In the genomic region with DNA sequence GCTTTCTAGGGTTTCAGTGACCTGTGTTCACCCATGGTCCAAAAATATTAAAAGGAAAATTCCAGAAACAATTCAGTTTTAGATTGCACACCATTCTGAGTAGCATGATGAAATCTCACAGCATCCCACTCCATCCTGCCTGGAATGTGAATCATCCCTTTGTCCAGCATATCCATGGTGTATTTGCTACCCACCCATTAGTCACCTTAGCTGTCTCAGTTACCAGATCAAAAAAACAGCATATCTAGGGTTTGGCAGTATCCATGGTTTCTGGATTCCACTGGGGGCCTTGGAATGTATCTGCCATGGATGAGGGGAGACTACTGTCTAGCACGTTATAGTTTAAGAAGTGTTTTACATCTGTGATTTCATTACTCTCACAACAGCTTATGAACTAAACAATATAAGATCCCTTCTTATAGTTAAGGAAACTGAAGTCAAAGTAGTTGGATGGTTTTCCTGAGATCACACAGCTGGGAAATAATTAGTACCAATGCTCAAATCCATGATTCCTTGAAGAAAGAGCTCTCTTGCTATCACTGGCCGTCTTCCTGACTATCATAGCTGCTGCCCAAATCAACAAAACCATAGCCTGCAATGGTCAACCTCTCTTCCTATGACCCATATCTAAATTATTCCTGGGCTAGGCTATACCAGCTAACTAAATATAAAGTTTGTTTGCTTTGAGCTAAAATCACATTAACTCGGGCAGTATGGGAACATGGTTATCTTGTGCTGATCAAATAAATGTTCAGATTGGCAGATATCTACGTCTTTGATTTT, we compare ENCODE assay signal across 9 cellular contexts.
DNase-seq lines count a peak whose midpoint lies in the region; ATAC-seq and TF ChIP-seq lines count a peak whose summit lies in the region.
"Had no signal": no experiment of that assay in that cellular context is flagged by ENCODE, and none has a peak within 500 bp of the region (broad histone marks: within the 10 kb centered on the region; RNA-seq: fewer than 3 reads in every experiment).

No MANE protein-coding gene starts in this region.

- DNase-seq in GM23248 (peak; percentile 95), foreskin keratinocyte (peak; percentile 54 to 63), stromal cell of bone marrow (ENCODE audit: low read depth) (peak; percentile 69), SKM-1 treated with dmso at 0.1 percent for 144 hours (lab: John Stamatoyannopoulos, UW; ENCODE audit: unreplicated experiment) (no peak)
- DNase-seq in activated T-helper 1 cell treated with anti-CD3 and anti-CD28 coated beads, Interleukin-12 subunit alpha, Interleukin-12 subunit beta, Interleukin-2, Interleukin-4 antibody, amounts not matched to agents 30 ng/mL and 10 ng/mL and 1 ng/mL, durations not matched to agents 14 hours and 24 hours and 36 hours (ENCODE audit: low spot score), result no peak
- no peak for DNase-seq in activated CD4-positive, CD25-positive, alpha-beta regulatory T cell treated with anti-CD3 and anti-CD28 coated beads, Interleukin-2, amount 50 U/mL, for 72 hours
- DNase-seq: heart right ventricle had no signal

- peak overlapping the region; percentile 72 for H3K9ac ChIP-seq in GM23248

- WGBS in GM23248 (ENCODE audit: low coverage in 1 of 2, low lambda C conversion rate in 2 of 2, missing lambda C conversion rate in 2 of 2), 2 experiments, result 69 to 71% methylated on average over 4 of the region's 4 CpGs

- in situ Hi-C loops in GM23248 (cut with MboI), result loop anchor here (25.0 kb wide), 1 partner anchor 171 kb away; no protein-coding TSS in a partner anchor

- peaks cover 26% of the 10 kb centered on the region for H3K4me1 ChIP-seq in GM23248 (ENCODE audit: insufficient read depth)
- H3K4me1 ChIP-seq in foreskin keratinocyte, result peaks cover 14% of the 10 kb centered on the region

- H3K4me2 ChIP-seq in GM23248 (ENCODE audit: unreplicated experiment), result peak overlapping the region; percentile 47

- no peak overlapping the region for H3K4me3 Mint-ChIP-seq in activated T-helper 1 cell treated with anti-CD3 and anti-CD28 coated beads, Interleukin-12 subunit alpha, Interleukin-12 subunit beta, Interleukin-2, Interleukin-4 antibody, amounts not matched to agents 30 ng/mL and 10 ng/mL and 1 ng/mL, durations not matched to agents 14 hours and 24 hours and 36 hours

- H3K9me2 ChIP-seq in GM23248 (ENCODE audit: insufficient read depth), result no peaks in the 10 kb centered on the region

- H3K9me3 ChIP-seq in GM23248 (ENCODE audit: low read depth), result no peaks in the 10 kb centered on the region
- H3K9me3 ChIP-seq: heart right ventricle had no signal

- H3K79me2 ChIP-seq in GM23248 (ENCODE audit: insufficient read depth), result peaks cover 20% of the 10 kb centered on the region

- H4K20me1 ChIP-seq in GM23248 (ENCODE audit: insufficient read depth), result no peaks in the 10 kb centered on the region

- H3K27ac ChIP-seq in GM23248 (peak overlapping the region; percentile 96), foreskin keratinocyte (no peak overlapping the region)

- H3K36me3 ChIP-seq in GM23248 (ENCODE audit: low read depth), result peaks cover 25% of the 10 kb centered on the region; the same call in 1 of the 2 replicates

- intact Hi-C loops in activated T-helper 1 cell treated with anti-CD3 and anti-CD28 coated beads, Interleukin-12 subunit alpha, Interleukin-12 subunit beta, Interleukin-2, Interleukin-4 antibody, amounts not matched to agents 30 ng/mL and 10 ng/mL and 1 ng/mL, durations not matched to agents 14 hours and 24 hours and 36 hours (cut with micrococcal nuclease), result no loop called here

- peaks cover 83% of the 10 kb centered on the region for H3K36me3 Mint-ChIP-seq in activated T-helper 1 cell treated with anti-CD3 and anti-CD28 coated beads, Interleukin-12 subunit alpha, Interleukin-12 subunit beta, Interleukin-2, Interleukin-4 antibody, amounts not matched to agents 30 ng/mL and 10 ng/mL and 1 ng/mL, durations not matched to agents 14 hours and 24 hours and 36 hours (ENCODE audit: low read depth)

- H3K4me3 ChIP-seq in GM23248, result no peak overlapping the region
- H3K4me3 ChIP-seq: heart right ventricle had no signal

- peak overlapping the region; percentile 96 for H3K27ac Mint-ChIP-seq in activated T-helper 1 cell treated with anti-CD3 and anti-CD28 coated beads, Interleukin-12 subunit alpha, Interleukin-12 subunit beta, Interleukin-2, Interleukin-4 antibody, amounts not matched to agents 30 ng/mL and 10 ng/mL and 1 ng/mL, durations not matched to agents 14 hours and 24 hours and 36 hours

- ATAC-seq in foreskin keratinocyte, result peak; percentile 81
- ATAC-seq in GM21786 (IDR thresholded peaks at IDR 0.05; ENCODE audit: unreplicated experiment), result no peak
- ATAC-seq in GM21526 (IDR thresholded peaks at IDR 0.05; ENCODE audit: low FRiP score, unreplicated experiment), result no peak
- ATAC-seq: heart right ventricle had no signal

- H3K4me1 Mint-ChIP-seq in activated T-helper 1 cell treated with anti-CD3 and anti-CD28 coated beads, Interleukin-12 subunit alpha, Interleukin-12 subunit beta, Interleukin-2, Interleukin-4 antibody, amounts not matched to agents 30 ng/mL and 10 ng/mL and 1 ng/mL, durations not matched to agents 14 hours and 24 hours and 36 hours (ENCODE audit: low read depth), result peaks cover 70% of the 10 kb centered on the region

- no peaks in the 10 kb centered on the region for H3K27me3 Mint-ChIP-seq in activated T-helper 1 cell treated with anti-CD3 and anti-CD28 coated beads, Interleukin-12 subunit alpha, Interleukin-12 subunit beta, Interleukin-2, Interleukin-4 antibody, amounts not matched to agents 30 ng/mL and 10 ng/mL and 1 ng/mL, durations not matched to agents 14 hours and 24 hours and 36 hours (ENCODE audit: insufficient read depth)

- no peak for TF ChIP-seq CTCF in foreskin keratinocyte (conservative IDR thresholded peaks at IDR 0.05)

- H3K27me3 ChIP-seq in GM23248 (replicated peaks; ENCODE audit: insufficient read depth) (no peaks in the 10 kb centered on the region), foreskin keratinocyte (no peaks in the 10 kb centered on the region)
- H3K27me3 ChIP-seq: heart right ventricle had no signal

- H2AFZ ChIP-seq in GM23248, result no peak overlapping the region

- no peaks in the 10 kb centered on the region for H3K9me3 Mint-ChIP-seq in activated T-helper 1 cell treated with anti-CD3 and anti-CD28 coated beads, Interleukin-12 subunit alpha, Interleukin-12 subunit beta, Interleukin-2, Interleukin-4 antibody, amounts not matched to agents 30 ng/mL and 10 ng/mL and 1 ng/mL, durations not matched to agents 14 hours and 24 hours and 36 hours

- H3F3A ChIP-seq in GM23248 (ENCODE audit: insufficient read depth), result peaks cover 51% of the 10 kb centered on the region

Comparison
In these comparisons a context has a peak if more than half of its experiments do, and no peak if none do; other contexts are left out.
1. DNase-seq: peak in GM23248 (single experiment), foreskin keratinocyte (2 of 2) and stromal cell of bone marrow (single experiment); none in activated T-helper 1 cell treated with anti-CD3 and anti-CD28 coated beads, Interleukin-12 subunit alpha, Interleukin-12 subunit beta, Interleukin-2, Interleukin-4 antibody, amounts not matched to agents 30 ng/mL and 10 ng/mL and 1 ng/mL, durations not matched to agents 14 hours and 24 hours and 36 hours (single experiment), activated CD4-positive, CD25-positive, alpha-beta regulatory T cell treated with anti-CD3 and anti-CD28 coated beads, Interleukin-2, amount 50 U/mL, for 72 hours (single experiment) and SKM-1 treated with dmso at 0.1 percent for 144 hours (single experiment).